ENCODE assay signal across 22 cellular contexts in genomic region chr16:57706717-57707116, GRCh38. TPM values are rescaled to one million over a fixed set of nuclear protein-coding genes. Genes with fewer than 3 reads are reported as not detected.
A peak's percentile ranks its signal among the peaks of the same experiment; 100 is the strongest.
DNase-seq lines count a peak whose midpoint lies in the region; ATAC-seq and TF ChIP-seq lines count a peak whose summit lies in the region.
"Had no signal": no experiment of that assay in that cellular context is flagged by ENCODE, and none has a peak within 500 bp of the region (broad histone marks: within the 10 kb centered on the region; RNA-seq: fewer than 3 reads in every experiment).

No MANE protein-coding gene starts in this region.

- H3K36me3 ChIP-seq in Caco-2 (ENCODE audit: control insufficient read depth, insufficient read depth, low read length) (no peaks in the 10 kb centered on the region), HEK293 (ENCODE audit: control insufficient read depth in 2 of 2, insufficient read depth in 1 of 2, low read length in 2 of 2) (no peaks in the 10 kb centered on the region), WERI-Rb-1 (no peaks in the 10 kb centered on the region)

- peaks cover 15% of the 10 kb centered on the region for H3K9me3 Mint-ChIP-seq in Caco-2 (ENCODE audit: unreplicated experiment)
- H3K9me3 Mint-ChIP-seq in activated T-helper 17 cell treated with anti-CD3 and anti-CD28 coated beads, Interleukin-2, amount 50 U/mL, for 72 hours: no peaks in the 10 kb centered on the region
- no peaks in the 10 kb centered on the region for H3K9me3 Mint-ChIP-seq in natural killer cell treated with Interleukin-12 subunit alpha and Interleukin-12 subunit beta and Interleukin-15 and Interleukin-18, amount 100 ng/mL, for 72 hours
- H3K9me3 Mint-ChIP-seq: HFFc6 had no signal

- peaks cover 25% of the 10 kb centered on the region for H3K4me1 Mint-ChIP-seq in Caco-2 (ENCODE audit: low read depth, unreplicated experiment)
- H3K4me1 Mint-ChIP-seq in activated T-helper 17 cell treated with anti-CD3 and anti-CD28 coated beads, Interleukin-2, amount 50 U/mL, for 72 hours: no peaks in the 10 kb centered on the region
- H3K4me1 Mint-ChIP-seq in natural killer cell treated with Interleukin-12 subunit alpha and Interleukin-12 subunit beta and Interleukin-15 and Interleukin-18, amount 100 ng/mL, for 72 hours (ENCODE audit: low read depth in 2 of 2): peaks cover 7 to 10% of the 10 kb centered on the region in 2 donors
- H3K4me1 Mint-ChIP-seq: CD4-positive, alpha-beta memory T cell had no signal

- TF ChIP-seq CTCF in Caco-2 (IDR thresholded peaks at IDR 0.05; ENCODE audit: insufficient read depth in 1 of 2, low read depth in 1 of 2, low read length in 1 of 2, severe bottlenecking in 1 of 2, unreplicated experiment in 1 of 2) (no peak), HEK293 (tag by site-specific recombination; IDR thresholded peaks at IDR 0.05) (no peak), coronary artery (IDR thresholded peaks at IDR 0.05) (no peak), WERI-Rb-1 (IDR thresholded peaks at IDR 0.05; ENCODE audit: low read depth, low read length) (no peak)

- no peaks in the 10 kb centered on the region for H3K27me3 Mint-ChIP-seq in Caco-2 (ENCODE audit: insufficient read depth, unreplicated experiment)
- H3K27me3 Mint-ChIP-seq in activated T-helper 17 cell treated with anti-CD3 and anti-CD28 coated beads, Interleukin-2, amount 50 U/mL, for 72 hours: peaks cover 15% of the 10 kb centered on the region
- no peaks in the 10 kb centered on the region for H3K27me3 Mint-ChIP-seq in natural killer cell treated with Interleukin-12 subunit alpha and Interleukin-12 subunit beta and Interleukin-15 and Interleukin-18, amount 100 ng/mL, for 72 hours

- peak overlapping the region; percentile 13 for H3K4me3 Mint-ChIP-seq in Caco-2 (ENCODE audit: unreplicated experiment)
- H3K4me3 Mint-ChIP-seq in activated T-helper 17 cell treated with anti-CD3 and anti-CD28 coated beads, Interleukin-2, amount 50 U/mL, for 72 hours: no peak overlapping the region
- no peak overlapping the region for H3K4me3 Mint-ChIP-seq in natural killer cell treated with Interleukin-12 subunit alpha and Interleukin-12 subunit beta and Interleukin-15 and Interleukin-18, amount 100 ng/mL, for 72 hours
- H3K4me3 Mint-ChIP-seq: CD4-positive, alpha-beta memory T cell; GM23338; H9; HFFc6 had no signal

- H3K27ac ChIP-seq in HEK293 (ENCODE audit: extremely low read depth, low read depth, low read length) (no peak overlapping the region), coronary artery (no peak overlapping the region), right cardiac atrium (ENCODE audit: low read length) (no peak overlapping the region), WERI-Rb-1 (no peak overlapping the region)

- CTCF ChIA-PET in Caco-2 (lab: Charles Lee): no interaction called here
- CTCF ChIA-PET in HEK293 (lab: Yijun Ruan, JAX): interaction anchor here (1.2 kb wide), 1 partner anchor 16 kb away, joined by 3 read pairs; no protein-coding TSS in a partner anchor

- POLR2A ChIA-PET in Caco-2 (lab: Charles Lee): interaction anchor here (0.6 kb wide), 1 partner anchor 615 kb away, joined by 3 read pairs; the partner anchor contains the start of gene CPNE2
- POLR2A ChIA-PET in HEK293 (lab: Yijun Ruan, JAX): interaction anchor here (0.7 kb wide), 1 partner anchor 923 kb away, joined by 3 read pairs; the partner anchor contains the start of gene CNOT1

- H3K4me1 ChIP-seq in Caco-2 (peaks cover 44% of the 10 kb centered on the region), HEK293 (ENCODE audit: control insufficient read depth, insufficient read depth, low read length) (no peaks in the 10 kb centered on the region), right cardiac atrium (ENCODE audit: control insufficient read depth, insufficient read depth, low read length) (no peaks in the 10 kb centered on the region)

- no peak for ATAC-seq in activated T-helper 17 cell treated with anti-CD3 and anti-CD28 coated beads, Interleukin-2, amount 50 U/mL, for 72 hours (replicated peaks)
- no peak for ATAC-seq in natural killer cell treated with Interleukin-12 subunit alpha and Interleukin-12 subunit beta and Interleukin-15 and Interleukin-18, amount 100 ng/mL, for 72 hours
- no peak for ATAC-seq in right cardiac atrium
- ATAC-seq: GM23338, HCT116 had no signal

- no peaks in the 10 kb centered on the region for H3K9me3 ChIP-seq in Caco-2
- H3K9me3 ChIP-seq in HEK293 (ENCODE audit: control insufficient read depth, insufficient read depth, low read depth, low read length): no peaks in the 10 kb centered on the region
- H3K9me3 ChIP-seq in right cardiac atrium (ENCODE audit: control insufficient read depth, low read length): no peaks in the 10 kb centered on the region
- no peaks in the 10 kb centered on the region for H3K9me3 ChIP-seq in WERI-Rb-1 (ENCODE audit: severe bottlenecking)

- 84% methylated on average over 1 of the region's 1 CpG for WGBS in right cardiac atrium

- H3K36me3 Mint-ChIP-seq in Caco-2 (ENCODE audit: insufficient read depth, unreplicated experiment): no peaks in the 10 kb centered on the region
- no peaks in the 10 kb centered on the region for H3K36me3 Mint-ChIP-seq in activated T-helper 17 cell treated with anti-CD3 and anti-CD28 coated beads, Interleukin-2, amount 50 U/mL, for 72 hours (ENCODE audit: low read depth)
- H3K36me3 Mint-ChIP-seq in natural killer cell treated with Interleukin-12 subunit alpha and Interleukin-12 subunit beta and Interleukin-15 and Interleukin-18, amount 100 ng/mL, for 72 hours: no peaks in the 10 kb centered on the region
- H3K36me3 Mint-ChIP-seq: CD4-positive, alpha-beta memory T cell had no signal

- H3K27me3 ChIP-seq in Caco-2 (replicated peaks; ENCODE audit: control insufficient read depth, insufficient read depth, low read length) (no peaks in the 10 kb centered on the region), right cardiac atrium (ENCODE audit: control insufficient read depth, insufficient read depth) (no peaks in the 10 kb centered on the region), WERI-Rb-1 (ENCODE audit: insufficient read depth, low read depth, severe bottlenecking) (no peaks in the 10 kb centered on the region)

- no peak for DNase-seq in Caco-2
- DNase-seq in coronary artery (ENCODE audit: low spot score): peak; percentile 2
- no peak for DNase-seq in natural killer cell treated with Interleukin-12 subunit alpha and Interleukin-12 subunit beta and Interleukin-15 and Interleukin-18, amount 100 ng/mL, for 72 hours (ENCODE audit: low spot score)
- DNase-seq in NCI-H524 treated with DMSO at 0.1 percent for 48 hours (lab: John Stamatoyannopoulos, UW): no peak
- DNase-seq in right cardiac atrium: no peak
- no peak for DNase-seq in WERI-Rb-1
- DNase-seq: C1 segment of cervical spinal cord; CD4-positive, alpha-beta memory T cell; DMS 273 treated with DMSO at 0.1 percent for 48 hours; DMS79; EL; GDM1; H9; HFFc6 had no signal

- H3K27ac Mint-ChIP-seq in Caco-2 (ENCODE audit: unreplicated experiment): no peak overlapping the region
- peak overlapping the region; percentile 2 for H3K27ac Mint-ChIP-seq in activated T-helper 17 cell treated with anti-CD3 and anti-CD28 coated beads, Interleukin-2, amount 50 U/mL, for 72 hours
- H3K27ac Mint-ChIP-seq in natural killer cell treated with Interleukin-12 subunit alpha and Interleukin-12 subunit beta and Interleukin-15 and Interleukin-18, amount 100 ng/mL, for 72 hours: no peak overlapping the region
- H3K27ac Mint-ChIP-seq: CD4-positive, alpha-beta memory T cell; GM23338; H9; HFFc6 had no signal

- intact Hi-C loops in Caco-2 (cut with micrococcal nuclease; ENCODE audit: unreplicated experiment) (no loop called here), right cardiac atrium (cut with DNase I) (no loop called here)

- BruUV-seq in Caco-2 (replicated peaks; lab: Mats Ljungman, UMichigan): no TSS peak

- no peak overlapping the region for H3K4me3 ChIP-seq in Caco-2 (ENCODE audit: low read depth, low read length)
- no peak overlapping the region for H3K4me3 ChIP-seq in HEK293 (ENCODE audit: low read depth, low read length)
- H3K4me3 ChIP-seq in coronary artery: no peak overlapping the region
- no peak overlapping the region for H3K4me3 ChIP-seq in right cardiac atrium (ENCODE audit: low read length)
- no peak overlapping the region for H3K4me3 ChIP-seq in WERI-Rb-1 (ENCODE audit: low read depth, low read length)
- H3K4me3 ChIP-seq: GM23338 had no signal

TF ChIP-seq in HEK293, 187 proteins besides CTCF, POLR2A, EP300 and RAD21 (continues in another document):
- TF ChIP-seq ZNF366 (tag by site-specific recombination; conservative IDR thresholded peaks at IDR 0.05): peak; percentile 62; the same call in 1 of the 2 replicates
- TF ChIP-seq ZNF555 (tag by site-specific recombination; conservative IDR thresholded peaks at IDR 0.05): no peak
- no peak for TF ChIP-seq ZNF23 (tag by site-specific recombination; IDR thresholded peaks at IDR 0.05; ENCODE audit: borderline replicate concordance)

RNA-seq across cellular contexts. Expression of gene DRC7, which starts 12.1 kb away (rescaled TPM):
- total RNA-seq in Caco-2 (2022) (1.1 and 1.2 TPM in 2 replicates), right cardiac atrium (not detected)
- total RNA-seq in activated T-helper 17 cell treated with anti-CD3 and anti-CD28 coated beads, Interleukin-2, amount 50 U/mL, for 72 hours: not detected
- not detected for total RNA-seq in natural killer cell treated with Interleukin-12 subunit alpha and Interleukin-12 subunit beta and Interleukin-15 and Interleukin-18, amount 100 ng/mL, for 72 hours
- not detected for polyA plus RNA-seq in right cardiac atrium
- total RNA-seq: A172; A673; CD4-positive, alpha-beta memory T cell; GM23338; HFFc6 had no signal
- polyA plus RNA-seq: BJ; CD4-positive, alpha-beta memory T cell; GM23338 had no signal

RNA-seq across cellular contexts. Expression of gene KATNB1, which starts 28.9 kb away (rescaled TPM):
- total RNA-seq in Caco-2 (2022) (31.8 and 32.4 TPM in 2 replicates), right cardiac atrium (10 to 100 TPM in 3 of 4 donors, 1 to 10 TPM in 1; 8.4 to 16.3 (median 12.3) TPM)
- 10 to 100 TPM; 20.0 to 37.5 TPM for total RNA-seq in activated T-helper 17 cell treated with anti-CD3 and anti-CD28 coated beads, Interleukin-2, amount 50 U/mL, for 72 hours
- total RNA-seq in natural killer cell treated with Interleukin-12 subunit alpha and Interleukin-12 subunit beta and Interleukin-15 and Interleukin-18, amount 100 ng/mL, for 72 hours: 10 to 100 TPM; 33.7 to 65.3 TPM
- polyA plus RNA-seq in right cardiac atrium: 10.2 TPM

RNA-seq across cellular contexts. Expression of gene ADGRG3, which starts 38.6 kb away (rescaled TPM):
- total RNA-seq in Caco-2 (2022) (0.25 TPM in 1 of 2 replicates, not detected in the other), right cardiac atrium (under 1 TPM; 0.11 to 0.66 (median 0.19) TPM)
- total RNA-seq in activated T-helper 17 cell treated with anti-CD3 and anti-CD28 coated beads, Interleukin-2, amount 50 U/mL, for 72 hours: not detected
- 10 to 100 TPM; 25.4 to 28.9 TPM for total RNA-seq in natural killer cell treated with Interleukin-12 subunit alpha and Interleukin-12 subunit beta and Interleukin-15 and Interleukin-18, amount 100 ng/mL, for 72 hours
- 0.11 TPM for polyA plus RNA-seq in right cardiac atrium
- total RNA-seq: A172; A673; CD4-positive, alpha-beta memory T cell; GM23338; H4; HFFc6 had no signal
- polyA plus RNA-seq: BJ; CD4-positive, alpha-beta memory T cell; GM23338 had no signal

Comparison
In these comparisons a context has a peak if more than half of its experiments do, and no peak if none do; other contexts are left out.
1. RNA of gene ADGRG3, which starts 38.6 kb away (total RNA-seq): 25.4 to 28.9 TPM in natural killer cell treated with Interleukin-12 subunit alpha and Interleukin-12 subunit beta and Interleukin-15 and Interleukin-18, amount 100 ng/mL, for 72 hours; 0.25 TPM in Caco-2, 0.11 to 0.66 TPM in right cardiac atrium and not detected in activated T-helper 17 cell treated with anti-CD3 and anti-CD28 coated beads, Interleukin-2, amount 50 U/mL, for 72 hours; every median in the first group is over 10 times any median in the second.